ENCODE assay signal across 16 cellular contexts in the genomic region with DNA sequence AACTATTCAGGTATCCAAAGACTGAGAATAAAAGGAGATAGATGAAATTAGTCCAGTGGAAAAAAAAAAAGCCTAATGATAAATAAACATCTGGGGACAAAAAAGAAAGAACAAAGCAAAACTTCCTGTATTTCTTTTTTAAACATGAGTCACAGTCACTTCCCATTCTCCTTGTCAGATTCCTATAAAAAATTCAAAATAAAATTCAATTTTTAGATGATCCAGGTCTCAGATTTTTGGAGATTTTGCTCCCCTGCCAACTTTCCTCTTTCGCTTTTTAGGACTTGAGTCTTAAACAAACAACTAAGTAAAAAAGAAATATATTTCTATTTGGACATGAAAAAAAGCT.
DNase-seq lines count a peak whose midpoint lies in the region; ATAC-seq, FAIRE-seq and TF ChIP-seq lines count a peak whose summit lies in the region.
"Had no signal": no experiment of that assay in that cellular context is flagged by ENCODE, and none has a peak within 500 bp of the region (broad histone marks: within the 10 kb centered on the region; RNA-seq: fewer than 3 reads in every experiment).

No MANE protein-coding gene starts in this region.

- H3K36me3 ChIP-seq in body of pancreas (replicated peaks in 1 of 2; ENCODE audit: insufficient read depth in 1 of 2, low read depth in 2 of 2) (peaks cover 0 to 4% of the 10 kb centered on the region in 2 donors), mesodermal cell (ENCODE audit: control insufficient read depth, insufficient read depth, low read length) (peaks cover 3% of the 10 kb centered on the region), stomach smooth muscle (ENCODE audit: control insufficient read depth in 2 of 2, insufficient read depth in 2 of 2, low read length in 2 of 2) (peaks cover 0 to 6% of the 10 kb centered on the region in 2 donors), BE2C (no peaks in the 10 kb centered on the region)

- H3K4me3 Mint-ChIP-seq in HFFc6: peak overlapping the region; percentile 37
- no peak overlapping the region for H3K4me3 Mint-ChIP-seq in activated naive CD8-positive, alpha-beta T cell treated with anti-CD3 and anti-CD28 coated beads, Interleukin-2, amount 50 U/mL, for 24 hours
- H3K4me3 Mint-ChIP-seq: CD8-positive, alpha-beta T cell; IgD-negative memory B cell had no signal

- H3K9ac ChIP-seq in stomach smooth muscle (ENCODE audit: low read length in 2 of 2): no peak overlapping the region
- H3K9ac ChIP-seq: SK-N-SH had no signal

- H3K36me3 Mint-ChIP-seq in HFFc6 (ENCODE audit: low read depth): peaks cover 39% of the 10 kb centered on the region
- no peaks in the 10 kb centered on the region for H3K36me3 Mint-ChIP-seq in activated naive CD8-positive, alpha-beta T cell treated with anti-CD3 and anti-CD28 coated beads, Interleukin-2, amount 50 U/mL, for 24 hours (ENCODE audit: low read depth)
- H3K36me3 Mint-ChIP-seq: CD8-positive, alpha-beta T cell had no signal

- peak overlapping the region in 3 of 4 donors; percentile 44 to 76 (median 51) for H3K27ac ChIP-seq in body of pancreas
- H3K27ac ChIP-seq in mesodermal cell (ENCODE audit: low read depth, low read length, severe bottlenecking): peak overlapping the region; percentile 51
- H3K27ac ChIP-seq in stomach smooth muscle (ENCODE audit: low read length): peak overlapping the region; percentile 33

- H3K9me3 Mint-ChIP-seq in HFFc6: no peaks in the 10 kb centered on the region
- H3K9me3 Mint-ChIP-seq in activated naive CD8-positive, alpha-beta T cell treated with anti-CD3 and anti-CD28 coated beads, Interleukin-2, amount 50 U/mL, for 24 hours: no peaks in the 10 kb centered on the region
- H3K9me3 Mint-ChIP-seq: CD8-positive, alpha-beta T cell had no signal

- intact Hi-C loops in body of pancreas (cut with DNase I): no loop called here

- no peak for TF ChIP-seq POLR2A in body of pancreas (IDR thresholded peaks at IDR 0.05)

- peak overlapping the region; percentile 62 for H3K27ac Mint-ChIP-seq in HFFc6
- H3K27ac Mint-ChIP-seq in activated naive CD8-positive, alpha-beta T cell treated with anti-CD3 and anti-CD28 coated beads, Interleukin-2, amount 50 U/mL, for 24 hours: no peak overlapping the region
- H3K27ac Mint-ChIP-seq: CD8-positive, alpha-beta T cell; IgD-negative memory B cell had no signal

- peaks cover 48% of the 10 kb centered on the region for H3K4me1 ChIP-seq in body of pancreas
- H3K4me1 ChIP-seq in mesodermal cell (ENCODE audit: control insufficient read depth, insufficient read depth, low read length, poor library complexity, severe bottlenecking): peaks cover 11% of the 10 kb centered on the region
- H3K4me1 ChIP-seq in stomach smooth muscle (ENCODE audit: control insufficient read depth, insufficient read depth, low read length): peaks cover 12% of the 10 kb centered on the region
- H3K4me1 ChIP-seq in BE2C: no peaks in the 10 kb centered on the region

- TF ChIP-seq CTCF in HFFc6 (IDR thresholded peaks at IDR 0.05) (no peak), body of pancreas (IDR thresholded peaks at IDR 0.05) (no peak), BE2C (IDR thresholded peaks at IDR 0.05; ENCODE audit: low read depth, low read length) (no peak), D721Med (IDR thresholded peaks at IDR 0.05; ENCODE audit: insufficient read depth, missing control alignments) (no peak)

- H3K27me3 Mint-ChIP-seq in HFFc6 (ENCODE audit: insufficient read depth): peaks cover 2% of the 10 kb centered on the region
- peaks cover 3% of the 10 kb centered on the region for H3K27me3 Mint-ChIP-seq in activated naive CD8-positive, alpha-beta T cell treated with anti-CD3 and anti-CD28 coated beads, Interleukin-2, amount 50 U/mL, for 24 hours

- WGBS in body of pancreas, 2 donors: 32 to 34% methylated on average over 1 of the region's 1 CpG
- WGBS in mesodermal cell (ENCODE audit: insufficient coverage in 2 of 2), 2 experiments: no CpG with 5 or more reads among the region's 1 CpG

- DNase-seq in HFFc6: no peak
- DNase-seq in body of pancreas: no peak
- DNase-seq in activated naive CD8-positive, alpha-beta T cell treated with anti-CD3 and anti-CD28 coated beads, Interleukin-2, amount 50 U/mL, for 24 hours: no peak
- no peak for DNase-seq in NCI-H526 (lab: John Stamatoyannopoulos, UW)
- no peak for DNase-seq in BE2C
- no peak for DNase-seq in D721Med (ENCODE audit: insufficient read length, low spot score)
- DNase-seq: CD8-positive, alpha-beta T cell; DMS 273 treated with DMSO at 0.1 percent for 48 hours; NCI-H1694; NCI-H2107; NCI-H345; PC-3; SK-N-SH had no signal

- no peaks in the 10 kb centered on the region for H3K27me3 ChIP-seq in body of pancreas
- H3K27me3 ChIP-seq in stomach smooth muscle (ENCODE audit: control insufficient read depth in 1 of 2, insufficient read depth in 2 of 2, low read length in 2 of 2): no peaks in the 10 kb centered on the region
- no peaks in the 10 kb centered on the region for H3K27me3 ChIP-seq in BE2C

- peaks cover 72% of the 10 kb centered on the region for H3K4me1 Mint-ChIP-seq in HFFc6 (ENCODE audit: low read depth)
- H3K4me1 Mint-ChIP-seq in activated naive CD8-positive, alpha-beta T cell treated with anti-CD3 and anti-CD28 coated beads, Interleukin-2, amount 50 U/mL, for 24 hours: no peaks in the 10 kb centered on the region
- H3K4me1 Mint-ChIP-seq: IgD-negative memory B cell had no signal

- ATAC-seq in body of pancreas: no peak
- no peak for ATAC-seq in activated naive CD8-positive, alpha-beta T cell treated with anti-CD3 and anti-CD28 coated beads, Interleukin-2, amount 50 U/mL, for 24 hours
- ATAC-seq: CD8-positive, alpha-beta T cell; PC-3 had no signal

- H3K4me3 ChIP-seq in body of pancreas (no peak overlapping the region), mesodermal cell (ENCODE audit: extremely low read depth, insufficient read depth, low read length, poor library complexity, severe bottlenecking) (no peak overlapping the region), stomach smooth muscle (ENCODE audit: low read length in 2 of 2) (no peak overlapping the region), BE2C (ENCODE audit: low read depth, low read length) (no peak overlapping the region)

- H3K9me3 ChIP-seq in body of pancreas: no peaks in the 10 kb centered on the region
- no peaks in the 10 kb centered on the region for H3K9me3 ChIP-seq in mesodermal cell (ENCODE audit: control insufficient read depth, low read length)
- no peaks in the 10 kb centered on the region for H3K9me3 ChIP-seq in stomach smooth muscle (ENCODE audit: control insufficient read depth in 2 of 2, low read length in 2 of 2)
- H3K9me3 ChIP-seq in BE2C: no peaks in the 10 kb centered on the region
- H3K9me3 ChIP-seq: SK-N-SH had no signal

- no peak for FAIRE-seq in D721Med (lab: Jason Lieb, UNC)
